ENCODE assay signal across 7 cellular contexts in genomic region chr22:41446057-41446501, GRCh38. TPM values are rescaled to one million over a fixed set of nuclear protein-coding genes. Genes with fewer than 3 reads are reported as not detected.
DNase-seq lines count a peak whose midpoint lies in the region; FAIRE-seq and TF ChIP-seq lines count a peak whose summit lies in the region.

No MANE protein-coding gene starts in this region.

- H3K18ac ChIP-seq in H1 (ENCODE audit: extremely low read depth, low read length) = peak overlapping the region; percentile 71; the same call in 1 of the 2 replicates

- no peak overlapping the region for H3K23ac ChIP-seq in H1 (ENCODE audit: insufficient read length)

- H3K27ac ChIP-seq in SJSA1 (peak overlapping the region; percentile 44), H1 (ENCODE audit: low read depth, low read length) (peak overlapping the region; percentile 96)

- TF ChIP-seq EP300 in H1 (IDR thresholded peaks at IDR 0.05; ENCODE audit: borderline replicate concordance in 1 of 2, low read depth in 2 of 2, low read length in 2 of 2) = no peak

- peak overlapping the region; percentile 94 for H2BK5ac ChIP-seq in H1 (ENCODE audit: low read depth, low read length)

- peaks cover 6% of the 10 kb centered on the region; the same call in 1 of the 2 replicates for H3K79me1 ChIP-seq in H1 (ENCODE audit: low read depth, low read length)

- no peak for FAIRE-seq in H1 (lab: Jason Lieb, UNC)
- FAIRE-seq in HTR-8/SVneo (lab: Jason Lieb, UNC) = no peak

- WGBS in H1 (ENCODE audit: extremely low coverage in 1 of 2, insufficient coverage in 1 of 2, insufficient read length in 1 of 2, insufficient replicate concordance in 2 of 2, low coverage in 1 of 2, low lambda C conversion rate in 2 of 2, missing lambda C conversion rate in 1 of 2), 2 experiments = 0% methylated on average over 12 of the region's 34 CpGs; no CpG with 5 or more reads in 1 of the 2 experiments

- H4K8ac ChIP-seq in H1 (ENCODE audit: extremely low read depth, insufficient read depth, low read length) = no peak overlapping the region

- peak overlapping the region; percentile 88 to 100 for H3K4me2 ChIP-seq in H1 (ENCODE audit: insufficient read depth in 1 of 2, low read depth in 2 of 2, low read length in 2 of 2)

- no peak for TF ChIP-seq POLR2A in H1 (IDR thresholded peaks at IDR 0.05; ENCODE audit: control extremely low read depth in 1 of 2, low read depth in 2 of 2, low read length in 2 of 2)

- H2AK5ac ChIP-seq in H1 (ENCODE audit: low read depth, low read length) = no peak overlapping the region

- no peak overlapping the region for H2BK20ac ChIP-seq in H1 (ENCODE audit: low read length)

- peak overlapping the region; percentile 20 for H3K14ac ChIP-seq in H1 (ENCODE audit: insufficient read length)

- no peaks in the 10 kb centered on the region for H3K9me3 ChIP-seq in SJSA1 (replicated peaks)
- H3K9me3 ChIP-seq in H1 (ENCODE audit: insufficient read depth in 2 of 2, low read depth in 1 of 2, low read length in 1 of 2) = no peaks in the 10 kb centered on the region

- H3K4me1 ChIP-seq in SJSA1 (replicated peaks) (0 out of 2 replicates have a peak, but pooled peaks cover 4% of the 10 kb centered on the region), H1 (replicated peaks in 1 of 4; ENCODE audit: control insufficient read depth in 3 of 4, insufficient read depth in 4 of 4, low read length in 3 of 4) (peaks cover 0 to 7% (median 4%) of the 10 kb centered on the region in 4 experiments; a peak in 5 of 7 replicates)

- H2BK120ac ChIP-seq in H1 (replicated peaks; ENCODE audit: low read depth, low read length) = no peak overlapping the region

- H2BK12ac ChIP-seq in H1 (ENCODE audit: low read depth, low read length) = no peak overlapping the region

- peak overlapping the region; percentile 85 to 96 (median 94) for H3K9ac ChIP-seq in H1 (replicated peaks in 1 of 4; ENCODE audit: extremely low read depth in 1 of 4, low read depth in 3 of 4, low read length in 3 of 4)

- no peak for TF ChIP-seq RAD21 in H1 (IDR thresholded peaks at IDR 0.05 in 1 of 2, conservative IDR thresholded peaks at IDR 0.05 in 1 of 2; ENCODE audit: low read depth in 2 of 2, low read length in 2 of 2)

- H3K4me3 ChIP-seq in SJSA1 (peak overlapping the region; percentile 62), H1 (ENCODE audit: extremely low read depth in 1 of 4, insufficient read depth in 2 of 4, low read depth in 3 of 4, low read length in 4 of 4) (peak overlapping the region; percentile 67 to 100 (median 96))

- H3K4ac ChIP-seq in H1 (replicated peaks; ENCODE audit: insufficient read length, low read depth, low read length) = no peak overlapping the region

- DNase-seq in HCEC 1CT (peak; percentile 13), SJSA1 (ENCODE audit: low read depth in 1 of 2, low spot score in 2 of 2) (peak in 1 of 2 experiments; percentile 31), H1 (ENCODE audit: low read depth in 1 of 2, low spot score in 2 of 2) (no peak), myocyte (ENCODE audit: low read depth) (peak; percentile 13), HTR-8/SVneo (ENCODE audit: insufficient read length, low spot score) (no peak), AG08396 (ENCODE audit: low spot score) (no peak), SW 1271 (lab: John Stamatoyannopoulos, UW) (no peak)

- TF ChIP-seq CTCF in H1 (IDR thresholded peaks at IDR 0.05; ENCODE audit: control extremely low read depth in 1 of 3, insufficient read depth in 1 of 3, low read depth in 1 of 3, low read length in 3 of 3) = no peak

- H4K5ac ChIP-seq in H1 (ENCODE audit: insufficient read length, low read depth, low read length) = peak overlapping the region; percentile 62

- no peak overlapping the region; the same call in 1 of the 2 replicates for H2BK15ac ChIP-seq in H1 (ENCODE audit: low read length)

- H3K56ac ChIP-seq in H1 (replicated peaks; ENCODE audit: insufficient read length, low read depth, low read length) = peak overlapping the region; percentile 70

- peaks cover 29% of the 10 kb centered on the region for H3K36me3 ChIP-seq in SJSA1
- peaks cover 0 to 17% (median 5%) of the 10 kb centered on the region in 4 experiments; a peak in 5 of 8 replicates for H3K36me3 ChIP-seq in H1 (ENCODE audit: control insufficient read depth in 2 of 4, insufficient read depth in 4 of 4, low read length in 3 of 4)

- H3K23me2 ChIP-seq in H1 (ENCODE audit: low read depth, low read length) = peaks cover 29% of the 10 kb centered on the region

- H4K91ac ChIP-seq in H1 (replicated peaks; ENCODE audit: insufficient read length, low read length) = peak overlapping the region; percentile 55

- CTCF ChIA-PET in H1 (lab: Charles Lee; ENCODE audit: partially characterized antibody) = interaction anchor here (0.5 to 2.9 kb wide), 12 partner anchors 9 to 80 kb away, joined by 3 to 16 read pairs (median 7); partner anchors contain the start of genes ACO2 and PHF5A

- H3K79me2 ChIP-seq in H1 (ENCODE audit: control insufficient read depth in 1 of 2, insufficient read depth in 2 of 2, low read length in 2 of 2) = peaks cover 23 to 51% of the 10 kb centered on the region in 2 experiments

- peaks cover 3 to 9% of the 10 kb centered on the region in 2 experiments for H4K20me1 ChIP-seq in H1 (replicated peaks in 1 of 2; ENCODE audit: control insufficient read depth in 1 of 2, insufficient read depth in 2 of 2, low read length in 2 of 2)

- H2AFZ ChIP-seq in H1 (ENCODE audit: low read length) = no peak overlapping the region

- no peaks in the 10 kb centered on the region for H3K27me3 ChIP-seq in SJSA1 (replicated peaks)
- H3K27me3 ChIP-seq in H1 (replicated peaks in 1 of 4; ENCODE audit: control insufficient read depth in 3 of 4, extremely low read depth in 1 of 4, insufficient read depth in 3 of 4, low read length in 3 of 4) = no peaks in the 10 kb centered on the region

- POLR2A ChIA-PET in H1 (lab: Charles Lee; ENCODE audit: partially characterized antibody) = interaction anchor here (0.6 to 28.8 kb wide), 41 partner anchors 10 to 242 kb away, joined by 3 to 887 read pairs (median 5); partner anchors contain the start of genes ACO2, DESI1, PHF5A and PMM1

TF ChIP-seq in H1, 55 proteins besides CTCF, POLR2A, EP300 and RAD21:
- TF ChIP-seq MAFK (IDR thresholded peaks at IDR 0.05; ENCODE audit: low read depth, low read length) (no peak), SAP30 (IDR thresholded peaks at IDR 0.05; ENCODE audit: insufficient read depth, insufficient replicate concordance, low read length) (no peak), SIX5 (IDR thresholded peaks at IDR 0.05; ENCODE audit: low read depth, low read length) (no peak), RBBP5 (IDR thresholded peaks at IDR 0.05; ENCODE audit: borderline replicate concordance, low read depth, low read length) (no peak)
- TF ChIP-seq, protein P1, sequence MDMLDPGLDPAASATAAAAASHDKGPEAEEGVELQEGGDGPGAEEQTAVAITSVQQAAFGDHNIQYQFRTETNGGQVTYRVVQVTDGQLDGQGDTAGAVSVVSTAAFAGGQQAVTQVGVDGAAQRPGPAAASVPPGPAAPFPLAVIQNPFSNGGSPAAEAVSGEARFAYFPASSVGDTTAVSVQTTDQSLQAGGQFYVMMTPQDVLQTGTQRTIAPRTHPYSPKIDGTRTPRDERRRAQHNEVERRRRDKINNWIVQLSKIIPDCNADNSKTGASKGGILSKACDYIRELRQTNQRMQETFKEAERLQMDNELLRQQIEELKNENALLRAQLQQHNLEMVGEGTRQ (IDR thresholded peaks at IDR 0.05; ENCODE audit: low read length) = no peak

RNA-seq across cellular contexts. Expression of gene TOB2, which starts 0.5 kb away (rescaled TPM):
- total RNA-seq in SJSA1 (2014; rRNA removed; shearing (Covaris generic)) = 13.0 and 17.9 TPM in 2 replicates
- 52.8 and 54.1 TPM in 2 replicates for total RNA-seq in H1 (2021; fragmentation: NEBNext Ultra II Directional; extraction: Animal tissue kit (Norgen Biotek cat#: 25700))
- polyA plus RNA-seq in H1 (2011; rRNA removed) = 27.0 and 37.5 TPM in 2 replicates
- polyA plus RNA-seq in H1 (2011; cell fraction: cytosol; rRNA removed) = 17.4 TPM
- 22.6 TPM for polyA plus RNA-seq in H1 (2011; cell fraction: nucleus; rRNA removed)
- 30.2 to 35.8 TPM (median 33.5 TPM) in 4 replicates for polyA plus RNA-seq in H1 (2012, experiment 1 of 2)
- polyA plus RNA-seq in H1 (2012, experiment 2 of 2) = 39.6 TPM
- 27.4 TPM for polyA plus RNA-seq in H1 (2013, experiment 1 of 2)
- 28.2 TPM for polyA plus RNA-seq in H1 (2013, experiment 2 of 2)
- 20.4 and 28.3 TPM in 2 replicates for polyA minus RNA-seq in H1 (2011; rRNA and poly(A)+ RNA removed)
- 20.0 TPM for polyA minus RNA-seq in H1 (2011; cell fraction: cytosol; rRNA and poly(A)+ RNA removed)
- polyA minus RNA-seq in H1 (2011; cell fraction: nucleus; rRNA and poly(A)+ RNA removed) = 12.7 TPM
- 21.4 and 26.2 TPM in 2 replicates for total RNA-seq in myocyte
- 17.6 TPM for polyA plus RNA-seq in myocyte (2012)

RNA-seq across cellular contexts. Expression of gene PHF5A, which starts 22.4 kb away (rescaled TPM):
- 80.7 and 87.9 TPM in 2 replicates for total RNA-seq in SJSA1 (2014; rRNA removed; shearing (Covaris generic))
- 109 and 135 TPM in 2 replicates for total RNA-seq in H1 (2021; fragmentation: NEBNext Ultra II Directional; extraction: Animal tissue kit (Norgen Biotek cat#: 25700))
- 96.7 and 119 TPM in 2 replicates for polyA plus RNA-seq in H1 (2011; rRNA removed)
- polyA plus RNA-seq in H1 (2011; cell fraction: cytosol; rRNA removed) = 134 TPM
- polyA plus RNA-seq in H1 (2011; cell fraction: nucleus; rRNA removed) = 46.8 TPM
- 104 to 127 TPM (median 122 TPM) in 4 replicates for polyA plus RNA-seq in H1 (2012, experiment 1 of 2)
- polyA plus RNA-seq in H1 (2012, experiment 2 of 2) = 152 TPM
- 72.0 TPM for polyA plus RNA-seq in H1 (2013, experiment 1 of 2)
- polyA plus RNA-seq in H1 (2013, experiment 2 of 2) = 66.9 TPM
- 48.6 and 53.7 TPM in 2 replicates for polyA minus RNA-seq in H1 (2011; rRNA and poly(A)+ RNA removed)
- polyA minus RNA-seq in H1 (2011; cell fraction: cytosol; rRNA and poly(A)+ RNA removed) = 24.6 TPM
- 29.1 TPM for polyA minus RNA-seq in H1 (2011; cell fraction: nucleus; rRNA and poly(A)+ RNA removed)
- 40.0 and 47.2 TPM in 2 replicates for total RNA-seq in myocyte
- polyA plus RNA-seq in myocyte (2012) = 31.6 TPM

RNA-seq across cellular contexts. Expression of gene ACO2, which starts 22.8 kb away (rescaled TPM):
- total RNA-seq in SJSA1 (2014; rRNA removed; shearing (Covaris generic)) = 48.1 and 71.1 TPM in 2 replicates
- total RNA-seq in H1 (2021; fragmentation: NEBNext Ultra II Directional; extraction: Animal tissue kit (Norgen Biotek cat#: 25700)) = 72.4 and 75.4 TPM in 2 replicates
- 52.8 and 74.1 TPM in 2 replicates for polyA plus RNA-seq in H1 (2011; rRNA removed)
- 36.2 TPM for polyA plus RNA-seq in H1 (2011; cell fraction: cytosol; rRNA removed)
- 102 TPM for polyA plus RNA-seq in H1 (2011; cell fraction: nucleus; rRNA removed)
- polyA plus RNA-seq in H1 (2012, experiment 1 of 2) = 54.7 to 79.7 TPM (median 75.7 TPM) in 4 replicates
- 75.0 TPM for polyA plus RNA-seq in H1 (2012, experiment 2 of 2)
- polyA plus RNA-seq in H1 (2013, experiment 1 of 2) = 62.2 TPM
- polyA plus RNA-seq in H1 (2013, experiment 2 of 2) = 53.8 TPM
- 33.8 and 43.9 TPM in 2 replicates for polyA minus RNA-seq in H1 (2011; rRNA and poly(A)+ RNA removed)
- 27.0 TPM for polyA minus RNA-seq in H1 (2011; cell fraction: cytosol; rRNA and poly(A)+ RNA removed)
- polyA minus RNA-seq in H1 (2011; cell fraction: nucleus; rRNA and poly(A)+ RNA removed) = 42.1 TPM
- total RNA-seq in myocyte = 107 and 122 TPM in 2 replicates
- polyA plus RNA-seq in myocyte (2012) = 90.7 TPM

Comparison
In these comparisons a context has a peak if more than half of its experiments do, and no peak if none do; other contexts are left out.
1. DNase-seq: peak in HCEC 1CT (single experiment) and myocyte (single experiment); none in H1 (0 of 2), HTR-8/SVneo (single experiment), AG08396 (single experiment) and SW 1271 (0 of 2).